Comparison of ENCODE assay signal across 8 cellular contexts in the genomic region with DNA sequence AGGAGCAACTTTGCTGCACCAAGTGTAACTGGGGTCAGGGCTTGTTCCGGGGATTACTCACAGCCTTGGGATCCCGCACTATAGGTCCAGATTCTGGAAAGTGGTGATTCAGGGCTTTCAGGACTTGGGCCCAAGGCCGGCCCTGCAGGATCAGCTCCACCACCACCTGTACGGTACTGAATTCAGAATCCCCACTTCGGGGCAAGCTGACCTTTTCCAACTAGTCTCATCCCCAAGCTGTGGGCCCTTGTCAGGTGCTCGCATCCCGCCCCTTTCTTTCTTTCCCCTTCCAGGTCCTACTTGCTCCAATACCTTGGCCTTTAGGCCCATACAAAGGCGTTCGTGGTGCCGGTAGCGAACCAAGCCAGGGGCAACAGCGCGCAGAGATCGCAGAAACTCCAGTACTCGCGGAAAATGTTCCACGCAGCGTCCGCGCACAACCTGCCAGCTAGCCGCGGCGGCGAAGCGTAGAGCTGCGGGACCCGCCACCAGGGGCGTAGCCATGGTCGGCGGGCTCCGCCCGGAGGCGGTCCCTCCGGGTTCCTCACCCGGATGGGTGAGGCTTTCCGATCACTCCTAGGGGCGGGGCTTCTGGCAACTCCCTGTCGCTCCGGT. TPM values are rescaled to one million over a fixed set of nuclear protein-coding genes. Genes with fewer than 3 reads are reported as not detected.
A peak's percentile ranks its signal among the peaks of the same experiment; 100 is the strongest.
DNase-seq lines count a peak whose midpoint lies in the region; ATAC-seq and TF ChIP-seq lines count a peak whose summit lies in the region.

No MANE protein-coding gene starts in this region.

- H3K4me1 ChIP-seq in RWPE2 (ENCODE audit: insufficient read depth, poor library complexity, severe bottlenecking) (peaks cover 23% of the 10 kb centered on the region), gastroesophageal sphincter (peaks cover 2 to 56% (median 29%) of the 10 kb centered on the region in 3 donors), thymus (ENCODE audit: control insufficient read depth, insufficient read depth, low read length) (peaks cover 15% of the 10 kb centered on the region)

- no peak for TF ChIP-seq CTCF in RWPE2 (IDR thresholded peaks at IDR 0.05; ENCODE audit: poor library complexity, severe bottlenecking)
- TF ChIP-seq CTCF in gastroesophageal sphincter (IDR thresholded peaks at IDR 0.05): peak; percentile 51 to 88 (median 78)

- 0% methylated on average over 14 of the region's 39 CpGs; no CpG with 5 or more reads in 1 of the 2 donors for WGBS in gastroesophageal sphincter (ENCODE audit: low coverage in 1 of 2), 2 donors
- 6% methylated on average over 39 of the region's 39 CpGs for WGBS in thymus

- H3K4me3 ChIP-seq in RWPE2 (ENCODE audit: severe bottlenecking): peak overlapping the region; percentile 51
- H3K4me3 ChIP-seq in gastroesophageal sphincter: peak overlapping the region; percentile 53 to 57
- H3K4me3 ChIP-seq in thymus (ENCODE audit: low read length): peak overlapping the region; percentile 82

- H3K4me3 Mint-ChIP-seq in IgD-negative memory B cell: peak overlapping the region; percentile 92 to 98 (median 95)

- H3K9me3 ChIP-seq in RWPE2 (ENCODE audit: severe bottlenecking): no peaks in the 10 kb centered on the region
- H3K9me3 ChIP-seq in gastroesophageal sphincter: no peaks in the 10 kb centered on the region
- H3K9me3 ChIP-seq in thymus (ENCODE audit: control insufficient read depth): no peaks in the 10 kb centered on the region

- peaks cover 2% of the 10 kb centered on the region for H3K36me3 Mint-ChIP-seq in IgD-negative memory B cell

- ATAC-seq in GM21723 (IDR thresholded peaks at IDR 0.05; ENCODE audit: unreplicated experiment): peak; percentile 79
- peak; percentile 83 for ATAC-seq in RWPE2 (ENCODE audit: low read depth)
- peak; percentile 93 for ATAC-seq in gastroesophageal sphincter

- H3K9me3 Mint-ChIP-seq in IgD-negative memory B cell: no peaks in the 10 kb centered on the region

- DNase-seq in EH (ENCODE audit: low read depth): peak; percentile 94
- peak; percentile 99 for DNase-seq in RWPE2 (ENCODE audit: low spot score)
- DNase-seq in activated naive CD4-positive, alpha-beta T cell treated with Interleukin-2 at 50 U/mL for 16 hours: peak; percentile 94
- DNase-seq in nucleus accumbens (lab: John Stamatoyannopoulos, UW): peak in 33 of 56 donors; percentile 57 to 99 (median 95)

- H3K27ac Mint-ChIP-seq in IgD-negative memory B cell: peak overlapping the region; percentile 98 to 100 (median 99)

- H3K27me3 Mint-ChIP-seq in IgD-negative memory B cell: no peaks in the 10 kb centered on the region

- H3K4me1 Mint-ChIP-seq in IgD-negative memory B cell: peaks cover 35 to 45% (median 40%) of the 10 kb centered on the region in 3 donors

- no peak for TF ChIP-seq POLR2A in gastroesophageal sphincter (IDR thresholded peaks at IDR 0.05)

- no peak for TF ChIP-seq EP300 in gastroesophageal sphincter (IDR thresholded peaks at IDR 0.05)

- H3K27ac ChIP-seq in RWPE2 (ENCODE audit: poor library complexity, severe bottlenecking) (peak overlapping the region; percentile 84), gastroesophageal sphincter (peak overlapping the region; percentile 89 to 99 (median 94)), thymus (ENCODE audit: low read depth) (peak overlapping the region; percentile 100)

- no peaks in the 10 kb centered on the region for H3K27me3 ChIP-seq in RWPE2 (ENCODE audit: insufficient read depth, poor library complexity, severe bottlenecking)
- no peaks in the 10 kb centered on the region for H3K27me3 ChIP-seq in gastroesophageal sphincter
- H3K27me3 ChIP-seq in thymus (ENCODE audit: control insufficient read depth, insufficient read depth): no peaks in the 10 kb centered on the region

- peaks cover 46% of the 10 kb centered on the region for H3K36me3 ChIP-seq in RWPE2 (ENCODE audit: low read depth)
- peaks cover 0 to 45% of the 10 kb centered on the region in 2 donors for H3K36me3 ChIP-seq in gastroesophageal sphincter
- peaks cover 40% of the 10 kb centered on the region for H3K36me3 ChIP-seq in thymus (ENCODE audit: control insufficient read depth, insufficient read depth)

RNA-seq across cellular contexts. Expression of a gene that starts 0.5 kb away (rescaled TPM):
- polyA plus RNA-seq in IgD-negative memory B cell (186 TPM), thymus (81.6 TPM)
- total RNA-seq in gastroesophageal sphincter: 10 to 100 TPM; 53.2 to 72.5 (median 70.0) TPM

RNA-seq across cellular contexts. Expression of a gene that starts 9.2 kb away (rescaled TPM):
- polyA plus RNA-seq in IgD-negative memory B cell (64.1 TPM), thymus (53.6 TPM)
- total RNA-seq in gastroesophageal sphincter: 10 to 100 TPM; 46.0 to 70.5 (median 59.8) TPM

RNA-seq across cellular contexts. Expression of a gene that starts 9.8 kb away (rescaled TPM):
- polyA plus RNA-seq in IgD-negative memory B cell (273 TPM), thymus (214 TPM)
- total RNA-seq in gastroesophageal sphincter: 100 to 1,000 TPM; 136 to 193 (median 168) TPM

RNA-seq across cellular contexts. Expression of a gene that starts 21.0 kb away (rescaled TPM):
- polyA plus RNA-seq in IgD-negative memory B cell (not detected), thymus (41.0 TPM)
- 10 to 100 TPM in 1 of 4 donors, 1 to 10 TPM in 3; 1.3 to 43.3 (median 6.3) TPM for total RNA-seq in gastroesophageal sphincter

RNA-seq across cellular contexts. Expression of a gene that starts 26.1 kb away (rescaled TPM):
- polyA plus RNA-seq in IgD-negative memory B cell: 33.5 TPM
- 10 to 100 TPM in 3 of 4 donors, 1 to 10 TPM in 1; 6.9 to 17.1 (median 11.4) TPM for total RNA-seq in gastroesophageal sphincter
- 48.8 TPM for polyA plus RNA-seq in thymus

Comparison
In these comparisons a context has a peak if more than half of its experiments do, and no peak if none do; other contexts are left out.
1. Peak in every context shown above with its lines: DNase-seq, ATAC-seq, H3K4me3 ChIP-seq and H3K27ac ChIP-seq.